Comparison of ENCODE assay signal across 9 cellular contexts in genomic region chr18:79680891-79681339, GRCh38. TPM values are rescaled to one million over a fixed set of nuclear protein-coding genes. Genes with fewer than 3 reads are reported as not detected.
DNase-seq lines count a peak whose midpoint lies in the region; FAIRE-seq and TF ChIP-seq lines count a peak whose summit lies in the region.
"Had no signal": no experiment of that assay in that cellular context is flagged by ENCODE, and none has a peak within 500 bp of the region (broad histone marks: within the 10 kb centered on the region; RNA-seq: fewer than 3 reads in every experiment).

No MANE protein-coding gene starts in this region.

- H2BK12ac ChIP-seq in H1 (ENCODE audit: low read depth, low read length), result no peak overlapping the region

- H3K79me2 ChIP-seq in H1 (ENCODE audit: control insufficient read depth in 1 of 2, insufficient read depth in 2 of 2, low read length in 2 of 2) (peaks cover 42 to 69% of the 10 kb centered on the region in 2 experiments), neural cell (replicated peaks; ENCODE audit: insufficient read depth, low read length) (peaks cover 39% of the 10 kb centered on the region)

- no peaks in the 10 kb centered on the region for H3K9me2 ChIP-seq in neural cell (ENCODE audit: insufficient read depth, low read length)

- H2BK15ac ChIP-seq in H1 (ENCODE audit: low read length), result no peak overlapping the region

- TF ChIP-seq EP300 in H1 (IDR thresholded peaks at IDR 0.05; ENCODE audit: borderline replicate concordance in 1 of 2, low read depth in 2 of 2, low read length in 2 of 2), result no peak
- TF ChIP-seq EP300 in neural cell (conservative IDR thresholded peaks at IDR 0.05; ENCODE audit: poor library complexity, severe bottlenecking), result no peak

- no peak overlapping the region for H3K56ac ChIP-seq in H1 (replicated peaks; ENCODE audit: insufficient read length, low read depth, low read length)

- POLR2A ChIA-PET in H1 (lab: Charles Lee; ENCODE audit: partially characterized antibody), result interaction anchor here (1.0 kb wide), 1 partner anchor 8 kb away, joined by 3 read pairs; no protein-coding TSS in a partner anchor

- TF ChIP-seq POLR2A in NB4 (IDR thresholded peaks at IDR 0.05; ENCODE audit: extremely low read depth, insufficient read length) (no peak), H1 (IDR thresholded peaks at IDR 0.05; ENCODE audit: control extremely low read depth in 1 of 2, low read depth in 2 of 2, low read length in 2 of 2) (no peak)

- H3K4me1 ChIP-seq in H1 (replicated peaks in 1 of 4; ENCODE audit: control insufficient read depth in 3 of 4, insufficient read depth in 4 of 4, low read length in 3 of 4), result peaks cover 6 to 14% (median 9%) of the 10 kb centered on the region in 4 experiments; a peak in 6 of 7 replicates

- H2AFZ ChIP-seq in H1 (ENCODE audit: low read length) (no peak overlapping the region), neural cell (ENCODE audit: low read depth, low read length) (no peak overlapping the region)

- no peak overlapping the region for H2BK120ac ChIP-seq in H1 (replicated peaks; ENCODE audit: low read depth, low read length)

- no peak overlapping the region for H2AK5ac ChIP-seq in H1 (ENCODE audit: low read depth, low read length)

- TF ChIP-seq CTCF in C4-2B (conservative IDR thresholded peaks at IDR 0.05) (no peak), NB4 (IDR thresholded peaks at IDR 0.05; ENCODE audit: low read depth, low read length) (no peak), H1 (IDR thresholded peaks at IDR 0.05; ENCODE audit: control extremely low read depth in 1 of 3, insufficient read depth in 1 of 3, low read depth in 1 of 3, low read length in 3 of 3) (no peak), neural cell (IDR thresholded peaks at IDR 0.05; ENCODE audit: poor library complexity, severe bottlenecking) (no peak)

- H3F3A ChIP-seq in neural cell (ENCODE audit: insufficient read depth, low read length, poor library complexity, severe bottlenecking), result no peaks in the 10 kb centered on the region

- H2BK5ac ChIP-seq in H1 (ENCODE audit: low read depth, low read length), result no peak overlapping the region

- H3K27me3 ChIP-seq in H1 (replicated peaks in 1 of 4; ENCODE audit: control insufficient read depth in 3 of 4, extremely low read depth in 1 of 4, insufficient read depth in 3 of 4, low read length in 3 of 4) (no peaks in the 10 kb centered on the region), neural cell (ENCODE audit: insufficient read depth, low read depth, low read length) (no peaks in the 10 kb centered on the region)

- H2BK20ac ChIP-seq in H1 (ENCODE audit: low read length), result no peak overlapping the region

- FAIRE-seq in H1 (lab: Jason Lieb, UNC), result no peak

- CTCF ChIA-PET in H1 (lab: Charles Lee; ENCODE audit: partially characterized antibody), result interaction anchor here (0.6 to 1.0 kb wide), 2 partner anchors 254 to 263 kb away, joined by 3 read pairs; no protein-coding TSS in a partner anchor

- TF ChIP-seq RAD21 in H1 (IDR thresholded peaks at IDR 0.05 in 1 of 2, conservative IDR thresholded peaks at IDR 0.05 in 1 of 2; ENCODE audit: low read depth in 2 of 2, low read length in 2 of 2), result no peak
- TF ChIP-seq RAD21 in neural cell (conservative IDR thresholded peaks at IDR 0.05), result no peak

- peaks cover 6% of the 10 kb centered on the region; the same call in 1 of the 2 replicates for H3K23me2 ChIP-seq in H1 (ENCODE audit: low read depth, low read length)

- H3K18ac ChIP-seq in H1 (ENCODE audit: extremely low read depth, low read length), result no peak overlapping the region

- H3K79me1 ChIP-seq in H1 (ENCODE audit: low read depth, low read length), result peaks cover 33% of the 10 kb centered on the region

- H3K9ac ChIP-seq in H1 (replicated peaks in 1 of 4; ENCODE audit: extremely low read depth in 1 of 4, low read depth in 3 of 4, low read length in 3 of 4), result peak overlapping the region in 3 of 4 experiments; percentile 5 to 91 (median 69); a peak in 4 of 7 replicates
- H3K9ac ChIP-seq in neural cell (ENCODE audit: low read length), result peak overlapping the region; percentile 90

- 88% methylated on average over 15 of the region's 20 CpGs; no CpG with 5 or more reads in 1 of the 2 experiments for WGBS in H1 (ENCODE audit: extremely low coverage in 1 of 2, insufficient coverage in 1 of 2, insufficient read length in 1 of 2, insufficient replicate concordance in 2 of 2, low coverage in 1 of 2, low lambda C conversion rate in 2 of 2, missing lambda C conversion rate in 1 of 2), 2 experiments

- H3K9me3 ChIP-seq in H1 (ENCODE audit: insufficient read depth in 2 of 2, low read depth in 1 of 2, low read length in 1 of 2), result no peaks in the 10 kb centered on the region
- peaks cover 3% of the 10 kb centered on the region for H3K9me3 ChIP-seq in neural cell (ENCODE audit: low read length)

- H4K20me1 ChIP-seq in H1 (replicated peaks in 1 of 2; ENCODE audit: control insufficient read depth in 1 of 2, insufficient read depth in 2 of 2, low read length in 2 of 2) (peaks cover 13 to 34% of the 10 kb centered on the region in 2 experiments), neural cell (ENCODE audit: insufficient read depth) (no peaks in the 10 kb centered on the region)

- H3K4me2 ChIP-seq in H1 (ENCODE audit: insufficient read depth in 1 of 2, low read depth in 2 of 2, low read length in 2 of 2) (peak overlapping the region; percentile 78 to 88), neural cell (ENCODE audit: low read length) (peak overlapping the region; percentile 80)

- H3K4ac ChIP-seq in H1 (replicated peaks; ENCODE audit: insufficient read length, low read depth, low read length), result no peak overlapping the region

- no peak overlapping the region for H4K91ac ChIP-seq in H1 (replicated peaks; ENCODE audit: insufficient read length, low read length)

- no peak overlapping the region for H3K23ac ChIP-seq in H1 (ENCODE audit: insufficient read length)

- DNase-seq in NB4 (ENCODE audit: low read depth) (peak; percentile 13), H1 (ENCODE audit: low read depth in 1 of 2, low spot score in 2 of 2) (no peak), NCI-H146 treated with DMSO at 0.1 percent for 48 hours (lab: John Stamatoyannopoulos, UW; ENCODE audit: unreplicated experiment) (no peak), midbrain (lab: John Stamatoyannopoulos, UW) (no peak), NCI-H2196 (lab: John Stamatoyannopoulos, UW; ENCODE audit: unreplicated experiment) (no peak), NCI-H748 treated with DMSO at 0.1 percent for 48 hours (lab: John Stamatoyannopoulos, UW) (no peak)
- DNase-seq: cerebellar nuclear complex had no signal

- H4K5ac ChIP-seq in H1 (ENCODE audit: insufficient read length, low read depth, low read length), result no peak overlapping the region

- H3K4me3 ChIP-seq in NB4 (ENCODE audit: low read depth, low read length), result peak overlapping the region; percentile 88
- peak overlapping the region; percentile 66 to 95 (median 84); a peak in 7 of 8 replicates for H3K4me3 ChIP-seq in H1 (ENCODE audit: extremely low read depth in 1 of 4, insufficient read depth in 2 of 4, low read depth in 3 of 4, low read length in 4 of 4)
- H3K4me3 ChIP-seq in neural cell (ENCODE audit: low read length), result peak overlapping the region; percentile 97

- no peak overlapping the region for H3K14ac ChIP-seq in H1 (ENCODE audit: insufficient read length)

- peak overlapping the region; percentile 38; the same call in 1 of the 2 replicates for H4K8ac ChIP-seq in H1 (ENCODE audit: extremely low read depth, insufficient read depth, low read length)

- H3K27ac ChIP-seq in C4-2B (peak overlapping the region; percentile 98), H1 (ENCODE audit: low read depth, low read length) (no peak overlapping the region; the same call in 1 of the 2 replicates), neural cell (ENCODE audit: low read length) (no peak overlapping the region)

- H3K36me3 ChIP-seq in H1 (ENCODE audit: control insufficient read depth in 2 of 4, insufficient read depth in 4 of 4, low read length in 3 of 4), result peaks cover 0 to 11% (median under 1%) of the 10 kb centered on the region in 4 experiments; a peak in 4 of 8 replicates
- no peaks in the 10 kb centered on the region for H3K36me3 ChIP-seq in neural cell (ENCODE audit: insufficient read depth, low read length)

TF ChIP-seq in H1, 55 proteins besides CTCF, POLR2A, EP300 and RAD21 (continues in another document):
- TF ChIP-seq FOSL1 (IDR thresholded peaks at IDR 0.05; ENCODE audit: insufficient read depth, low read depth, low read length), result no peak
- TF ChIP-seq SIRT6 (IDR thresholded peaks at IDR 0.05; ENCODE audit: low read length), result no peak
- no peak for TF ChIP-seq SIN3A (conservative IDR thresholded peaks at IDR 0.05 in 1 of 2, IDR thresholded peaks at IDR 0.05 in 1 of 2; ENCODE audit: low read depth in 1 of 2, low read length in 2 of 2)
- TF ChIP-seq TEAD4 (IDR thresholded peaks at IDR 0.05; ENCODE audit: low read depth, low read length), result no peak
- TF ChIP-seq CTBP2 (IDR thresholded peaks at IDR 0.05; ENCODE audit: borderline replicate concordance, insufficient read depth, insufficient read length, low read length), result no peak
- TF ChIP-seq SP4 (IDR thresholded peaks at IDR 0.05; ENCODE audit: low read length), result no peak
- TF ChIP-seq KDM1A (IDR thresholded peaks at IDR 0.05; ENCODE audit: borderline replicate concordance, low read length), result no peak

TF ChIP-seq in neural cell, 6 proteins besides CTCF, POLR2A, EP300 and RAD21 (continues in another document):
- TF ChIP-seq SMC3 (conservative IDR thresholded peaks at IDR 0.05; ENCODE audit: poor library complexity), result no peak
- TF ChIP-seq TAF1 (IDR thresholded peaks at IDR 0.05; ENCODE audit: low read depth), result no peak
- TF ChIP-seq EZH2 (IDR thresholded peaks at IDR 0.05; ENCODE audit: borderline replicate concordance, insufficient read depth, low read length, poor library complexity, severe bottlenecking), result no peak
- TF ChIP-seq POLR2AphosphoS5 (IDR thresholded peaks at IDR 0.05), result no peak
- TF ChIP-seq MXI1 (conservative IDR thresholded peaks at IDR 0.05; ENCODE audit: poor library complexity, severe bottlenecking), result no peak

RNA-seq across cellular contexts. Expression of gene CTDP1, which starts 1.3 kb away (rescaled TPM):
- 35.3 and 37.0 TPM in 2 replicates for total RNA-seq in H1 (2021; fragmentation: NEBNext Ultra II Directional; extraction: Animal tissue kit (Norgen Biotek cat#: 25700))
- 16.6 and 25.3 TPM in 2 replicates for polyA plus RNA-seq in H1 (2011; rRNA removed)
- polyA plus RNA-seq in H1 (2011; cell fraction: cytosol; rRNA removed), result 20.0 TPM
- polyA plus RNA-seq in H1 (2011; cell fraction: nucleus; rRNA removed), result 27.3 TPM
- 21.7 to 30.5 TPM (median 28.9 TPM) in 4 replicates for polyA plus RNA-seq in H1 (2012, experiment 1 of 2)
- polyA plus RNA-seq in H1 (2012, experiment 2 of 2), result 25.8 TPM
- 17.4 TPM for polyA plus RNA-seq in H1 (2013, experiment 1 of 2)
- polyA plus RNA-seq in H1 (2013, experiment 2 of 2), result 16.8 TPM
- polyA minus RNA-seq in H1 (2011; rRNA and poly(A)+ RNA removed), result 12.5 and 14.4 TPM in 2 replicates
- 18.3 TPM for polyA minus RNA-seq in H1 (2011; cell fraction: cytosol; rRNA and poly(A)+ RNA removed)
- polyA minus RNA-seq in H1 (2011; cell fraction: nucleus; rRNA and poly(A)+ RNA removed), result 19.1 TPM
- polyA plus RNA-seq in neural cell, result 20.7 and 22.3 TPM in 2 replicates
- 28.2 and 34.1 TPM in 2 replicates for polyA minus RNA-seq in neural cell
